33 cellular contexts compared by ENCODE assay signal in genomic region chr12:23891115-23891514, GRCh38. TPM values are rescaled to one million over a fixed set of nuclear protein-coding genes. Genes with fewer than 3 reads are reported as not detected.
A peak's percentile ranks its signal among the peaks of the same experiment; 100 is the strongest.
DNase-seq lines count a peak whose midpoint lies in the region; ATAC-seq and TF ChIP-seq lines count a peak whose summit lies in the region.
"Had no signal": no experiment of that assay in that cellular context is flagged by ENCODE, and none has a peak within 500 bp of the region (broad histone marks: within the 10 kb centered on the region; RNA-seq: fewer than 3 reads in every experiment).

No MANE protein-coding gene starts in this region.

- ATAC-seq in GM18519 (IDR thresholded peaks at IDR 0.05; ENCODE audit: low FRiP score, unreplicated experiment) (peak; percentile 57), GM21576 (IDR thresholded peaks at IDR 0.05; ENCODE audit: unreplicated experiment) (peak; percentile 78), HG03432 (IDR thresholded peaks at IDR 0.05; ENCODE audit: unreplicated experiment) (peak; percentile 51), mucosa of descending colon (no peak)
- ATAC-seq in activated CD4-positive, alpha-beta T cell treated with anti-CD3 and anti-CD28 coated beads for 36 hours = no peak
- ATAC-seq: activated CD4-positive, CD25-positive, alpha-beta regulatory T cell treated with anti-CD3 and anti-CD28 coated beads, Interleukin-2, amount 50 U/mL, for 24 hours; activated CD8-positive, alpha-beta T cell treated with anti-CD3 and anti-CD28 coated beads for 36 hours; activated T-helper 17 cell treated with anti-CD3 and anti-CD28 coated beads, Interleukin-2, amount 50 U/mL, for 72 hours; esophagus mucosa; left lung; pancreas; SK-N-SH treated with all-trans-retinoic acid at 6 μM for 48 hours; stimulated activated effector memory CD8-positive, alpha-beta T cell treated with anti-CD3 and anti-CD28 coated beads, Interleukin-12 subunit alpha, Interleukin-12 subunit beta, amount 100 ng/mL, for 72 hours; T-helper 17 cell had no signal

- H3K4me3 Mint-ChIP-seq in activated CD4-positive, alpha-beta T cell treated with anti-CD3 and anti-CD28 coated beads for 36 hours = no peak overlapping the region
- H3K4me3 Mint-ChIP-seq: activated CD8-positive, alpha-beta T cell treated with anti-CD3 and anti-CD28 coated beads for 36 hours; activated naive CD4-positive, alpha-beta T cell treated with anti-CD3 and anti-CD28 coated beads, Interleukin-2, amount 50 U/mL, for 24 hours; activated T-helper 17 cell treated with anti-CD3 and anti-CD28 coated beads, Interleukin-2, amount 50 U/mL, for 72 hours; CD4-positive, alpha-beta T cell; neural progenitor cell; stimulated activated effector memory CD8-positive, alpha-beta T cell treated with anti-CD3 and anti-CD28 coated beads, Interleukin-12 subunit alpha, Interleukin-12 subunit beta, amount 100 ng/mL, for 72 hours; T-helper 17 cell had no signal

- intact Hi-C loops in OCI-LY7 (cut with micrococcal nuclease; ENCODE audit: unreplicated experiment) = no loop called here
- intact Hi-C loops in mucosa of descending colon (cut with DNase I, micrococcal nuclease) = no loop called here
- intact Hi-C loops in activated CD4-positive, alpha-beta T cell treated with anti-CD3 and anti-CD28 coated beads for 36 hours (cut with DNase I, micrococcal nuclease) = no loop called here

- H3K4me1 ChIP-seq in OCI-LY7 (ENCODE audit: insufficient read depth, low read length, poor library complexity, severe bottlenecking) = no peaks in the 10 kb centered on the region
- no peaks in the 10 kb centered on the region for H3K4me1 ChIP-seq in mucosa of descending colon (ENCODE audit: low read depth)
- H3K4me1 ChIP-seq: left lung, pancreas had no signal

- no peaks in the 10 kb centered on the region for H3K9me3 Mint-ChIP-seq in activated CD4-positive, alpha-beta T cell treated with anti-CD3 and anti-CD28 coated beads for 36 hours (ENCODE audit: low read depth)
- H3K9me3 Mint-ChIP-seq: activated naive CD4-positive, alpha-beta T cell treated with anti-CD3 and anti-CD28 coated beads, Interleukin-2, amount 50 U/mL, for 24 hours; CD4-positive, alpha-beta T cell; neural progenitor cell; stimulated activated effector memory CD8-positive, alpha-beta T cell treated with anti-CD3 and anti-CD28 coated beads, Interleukin-12 subunit alpha, Interleukin-12 subunit beta, amount 100 ng/mL, for 72 hours had no signal

- no peak overlapping the region for H3K27ac Mint-ChIP-seq in activated CD4-positive, alpha-beta T cell treated with anti-CD3 and anti-CD28 coated beads for 36 hours
- H3K27ac Mint-ChIP-seq: activated CD8-positive, alpha-beta T cell treated with anti-CD3 and anti-CD28 coated beads for 36 hours; activated naive CD4-positive, alpha-beta T cell treated with anti-CD3 and anti-CD28 coated beads, Interleukin-2, amount 50 U/mL, for 24 hours; activated T-helper 17 cell treated with anti-CD3 and anti-CD28 coated beads, Interleukin-2, amount 50 U/mL, for 72 hours; CD4-positive, alpha-beta T cell; neural progenitor cell; stimulated activated effector memory CD8-positive, alpha-beta T cell treated with anti-CD3 and anti-CD28 coated beads, Interleukin-12 subunit alpha, Interleukin-12 subunit beta, amount 100 ng/mL, for 72 hours; T-helper 17 cell had no signal

- no peaks in the 10 kb centered on the region for H3K79me2 ChIP-seq in OCI-LY7 (ENCODE audit: insufficient read depth, low read depth, low read length)

- DNase-seq in OCI-LY7 (ENCODE audit: low spot score) = no peak
- no peak for DNase-seq in DMS79 (lab: John Stamatoyannopoulos, UW)
- no peak for DNase-seq in KG1 (lab: John Stamatoyannopoulos, UW)
- DNase-seq in mucosa of descending colon = no peak
- DNase-seq in activated CD4-positive, alpha-beta T cell treated with anti-CD3 and anti-CD28 coated beads for 36 hours = no peak
- DNase-seq: activated CD8-positive, alpha-beta T cell treated with anti-CD3 and anti-CD28 coated beads for 36 hours; amniotic stem cell; brain microvascular endothelial cell; CD4-positive, alpha-beta T cell; cerebellar nuclear complex; EL; HCEC 1CT; islet precursor cell; left lung; mesenchymal stem cell; NCI-H1092 treated with DMSO at 0.1 percent for 48 hours; NCI-H187 treated with DMSO at 0.1 percent for 48 hours; NCI-H2171; NCI-H82; pancreas; T-helper 17 cell had no signal

- H3K4me1 Mint-ChIP-seq in activated CD4-positive, alpha-beta T cell treated with anti-CD3 and anti-CD28 coated beads for 36 hours = no peaks in the 10 kb centered on the region
- H3K4me1 Mint-ChIP-seq: activated naive CD4-positive, alpha-beta T cell treated with anti-CD3 and anti-CD28 coated beads, Interleukin-2, amount 50 U/mL, for 24 hours; activated T-helper 17 cell treated with anti-CD3 and anti-CD28 coated beads, Interleukin-2, amount 50 U/mL, for 72 hours; stimulated activated effector memory CD8-positive, alpha-beta T cell treated with anti-CD3 and anti-CD28 coated beads, Interleukin-12 subunit alpha, Interleukin-12 subunit beta, amount 100 ng/mL, for 72 hours; T-helper 17 cell had no signal

- no peaks in the 10 kb centered on the region for H3K27me3 Mint-ChIP-seq in activated CD4-positive, alpha-beta T cell treated with anti-CD3 and anti-CD28 coated beads for 36 hours
- H3K27me3 Mint-ChIP-seq: activated CD8-positive, alpha-beta T cell treated with anti-CD3 and anti-CD28 coated beads for 36 hours; activated naive CD4-positive, alpha-beta T cell treated with anti-CD3 and anti-CD28 coated beads, Interleukin-2, amount 50 U/mL, for 24 hours; activated T-helper 17 cell treated with anti-CD3 and anti-CD28 coated beads, Interleukin-2, amount 50 U/mL, for 72 hours; CD4-positive, alpha-beta T cell; T-helper 17 cell had no signal

- H2AFZ ChIP-seq in OCI-LY7 (ENCODE audit: low read length) = no peak overlapping the region
- H2AFZ ChIP-seq: neural progenitor cell had no signal

- TF ChIP-seq CTCF in OCI-LY7 (conservative IDR thresholded peaks at IDR 0.05; ENCODE audit: low read length) (no peak), mucosa of descending colon (IDR thresholded peaks at IDR 0.05) (no peak)

- 0 out of 2 replicates have a peak overlapping the region, but pooled peaks have one; percentile 23 for H3K4me2 ChIP-seq in OCI-LY7 (ENCODE audit: low read length)
- H3K4me2 ChIP-seq: neural progenitor cell had no signal

- no peaks in the 10 kb centered on the region for H3K36me3 Mint-ChIP-seq in activated CD4-positive, alpha-beta T cell treated with anti-CD3 and anti-CD28 coated beads for 36 hours (ENCODE audit: low read depth)
- H3K36me3 Mint-ChIP-seq: activated naive CD4-positive, alpha-beta T cell treated with anti-CD3 and anti-CD28 coated beads, Interleukin-2, amount 50 U/mL, for 24 hours; stimulated activated effector memory CD8-positive, alpha-beta T cell treated with anti-CD3 and anti-CD28 coated beads, Interleukin-12 subunit alpha, Interleukin-12 subunit beta, amount 100 ng/mL, for 72 hours had no signal

- no TSS peak for BruUV-seq in OCI-LY7 (replicated peaks; lab: Mats Ljungman, UMichigan)

- H3K9me3 ChIP-seq in OCI-LY7 (ENCODE audit: low read length) = no peaks in the 10 kb centered on the region
- no peaks in the 10 kb centered on the region for H3K9me3 ChIP-seq in mucosa of descending colon
- H3K9me3 ChIP-seq: left lung, pancreas, tibial nerve had no signal

- H4K20me1 ChIP-seq in OCI-LY7 (ENCODE audit: insufficient read depth, low read length) = no peaks in the 10 kb centered on the region

- no peak overlapping the region for H3K27ac ChIP-seq in OCI-LY7 (ENCODE audit: low read depth, low read length, poor library complexity, severe bottlenecking)
- H3K27ac ChIP-seq: brain microvascular endothelial cell, left lung, neural progenitor cell, pancreas, tibial nerve had no signal

- no peaks in the 10 kb centered on the region for H3K9me2 ChIP-seq in OCI-LY7 (ENCODE audit: insufficient read depth, low read length)

- POLR2A ChIA-PET in OCI-LY7 (lab: Charles Lee) = interaction anchor here (0.7 to 0.9 kb wide), 2 partner anchors 40 to 94 kb away, joined by 3 to 4 read pairs; no protein-coding TSS in a partner anchor
- POLR2A ChIA-PET in activated CD4-positive, alpha-beta T cell treated with anti-CD3 and anti-CD28 coated beads for 36 hours (lab: Charles Lee) = no interaction called here

- CTCF ChIA-PET in OCI-LY7 (lab: Charles Lee; ENCODE audit: unreplicated experiment) = no interaction called here
- CTCF ChIA-PET in activated CD4-positive, alpha-beta T cell treated with anti-CD3 and anti-CD28 coated beads for 36 hours (lab: Charles Lee) = no interaction called here

- H3K4me3 ChIP-seq in OCI-LY7 (ENCODE audit: low read depth, low read length, poor library complexity, severe bottlenecking) (no peak overlapping the region), mucosa of descending colon (no peak overlapping the region)
- H3K4me3 ChIP-seq: left lung, neural progenitor cell, pancreas, tibial nerve had no signal

- no peaks in the 10 kb centered on the region for H3K36me3 ChIP-seq in OCI-LY7 (ENCODE audit: insufficient read depth, low read length)
- no peaks in the 10 kb centered on the region for H3K36me3 ChIP-seq in mucosa of descending colon (ENCODE audit: low read depth)
- H3K36me3 ChIP-seq: brain microvascular endothelial cell, left lung, pancreas had no signal

RNA-seq across cellular contexts. Expression of gene SOX5, which starts 58.4 kb away (rescaled TPM):
- 0.16 TPM in 1 of 2 replicates, not detected in the other for total RNA-seq in OCI-LY7 (2014; rRNA removed; shearing (Covaris generic))
- total RNA-seq in OCI-LY7 (2022) = not detected in 2 replicates
- total RNA-seq in mucosa of descending colon = 10 to 100 TPM in 1 of 3 donors, 1 to 10 TPM in 2; 2.8 to 13.0 (median 3.3) TPM
- 1 to 10 TPM in 1 of 2 experiments, under 1 TPM in 1; 0.88 to 1.1 TPM for total RNA-seq in activated CD4-positive, alpha-beta T cell treated with anti-CD3 and anti-CD28 coated beads for 36 hours
- total RNA-seq: activated CD8-positive, alpha-beta T cell treated with anti-CD3 and anti-CD28 coated beads for 36 hours; CD4-positive, alpha-beta T cell; NCI-H460 had no signal

Comparison
In these comparisons a context has a peak if more than half of its experiments do, and no peak if none do; other contexts are left out.
1. ATAC-seq: peak in GM18519 (single experiment), GM21576 (single experiment) and HG03432 (single experiment); none in mucosa of descending colon (single experiment) and activated CD4-positive, alpha-beta T cell treated with anti-CD3 and anti-CD28 coated beads for 36 hours (single experiment).